Comparison of ENCODE assay signal across 13 cellular contexts in the genomic region with DNA sequence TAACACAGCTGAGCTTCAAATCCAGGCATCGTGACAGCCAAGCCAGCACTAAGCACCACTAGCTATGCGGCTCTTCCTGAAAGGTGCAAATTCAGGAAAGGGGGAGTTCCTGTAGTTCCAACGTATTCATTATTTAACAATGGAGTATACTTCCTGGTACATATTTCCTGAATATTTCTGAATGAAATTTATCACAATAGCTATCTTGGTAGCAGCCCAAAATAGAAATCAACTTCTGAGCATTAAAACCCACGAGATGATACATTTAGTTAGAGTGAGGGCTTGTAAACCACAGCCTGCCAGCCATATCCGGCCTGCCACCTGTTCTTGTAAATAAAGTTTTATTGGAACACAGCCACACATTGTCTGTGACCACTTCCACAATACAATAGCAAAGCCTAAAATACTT.
A peak's percentile ranks its signal among the peaks of the same experiment; 100 is the strongest.
DNase-seq lines count a peak whose midpoint lies in the region; ATAC-seq and TF ChIP-seq lines count a peak whose summit lies in the region.
"Had no signal": no experiment of that assay in that cellular context is flagged by ENCODE, and none has a peak within 500 bp of the region (broad histone marks: within the 10 kb centered on the region; RNA-seq: fewer than 3 reads in every experiment).

No MANE protein-coding gene starts in this region.

- no peaks in the 10 kb centered on the region for H3K4me1 ChIP-seq in prostate gland (replicated peaks)

- no peak overlapping the region for H3K4me3 Mint-ChIP-seq in activated CD8-positive, alpha-beta T cell treated with anti-CD3 and anti-CD28 coated beads for 36 hours
- H3K4me3 Mint-ChIP-seq: memory B cell; T-helper 1 cell treated with Interleukin-12 subunit alpha and Interleukin-12 subunit beta and Interleukin-4 antibody, amounts not matched to agents 30 μg/mL and 1 μg/mL, for 36 hours had no signal

- POLR2A ChIA-PET in activated CD8-positive, alpha-beta T cell treated with anti-CD3 and anti-CD28 coated beads for 36 hours (lab: Charles Lee), result no interaction called here

- no peak overlapping the region for H3K4me3 ChIP-seq in prostate gland
- H3K4me3 ChIP-seq: MG63 had no signal

- H3K36me3 ChIP-seq in prostate gland, result no peaks in the 10 kb centered on the region

- H3K27me3 ChIP-seq in prostate gland (replicated peaks; ENCODE audit: insufficient read depth), result no peaks in the 10 kb centered on the region
- H3K27me3 ChIP-seq: MG63 had no signal

- no peaks in the 10 kb centered on the region for H3K36me3 Mint-ChIP-seq in activated CD8-positive, alpha-beta T cell treated with anti-CD3 and anti-CD28 coated beads for 36 hours (ENCODE audit: low read depth)
- H3K36me3 Mint-ChIP-seq: memory B cell had no signal

- TF ChIP-seq CTCF in activated CD8-positive, alpha-beta T cell treated with anti-CD3 and anti-CD28 coated beads for 36 hours (IDR thresholded peaks at IDR 0.05), result no peak
- no peak for TF ChIP-seq CTCF in prostate gland (IDR thresholded peaks at IDR 0.05)

- TF ChIP-seq POLR2A in prostate gland (IDR thresholded peaks at IDR 0.05), result no peak

- peak; percentile 64 for ATAC-seq in activated CD8-positive, alpha-beta T cell treated with anti-CD3 and anti-CD28 coated beads for 36 hours

- intact Hi-C loops in activated CD8-positive, alpha-beta T cell treated with anti-CD3 and anti-CD28 coated beads for 36 hours (cut with micrococcal nuclease), result no loop called here
- intact Hi-C loops in prostate gland (cut with DNase I), result no loop called here

- no peaks in the 10 kb centered on the region for H3K9me3 ChIP-seq in prostate gland
- H3K9me3 ChIP-seq: MG63 had no signal

- peaks cover 3% of the 10 kb centered on the region for H3K9me3 Mint-ChIP-seq in activated CD8-positive, alpha-beta T cell treated with anti-CD3 and anti-CD28 coated beads for 36 hours
- H3K9me3 Mint-ChIP-seq: T-helper 1 cell treated with Interleukin-12 subunit alpha and Interleukin-12 subunit beta and Interleukin-4 antibody, amounts not matched to agents 30 μg/mL and 1 μg/mL, for 36 hours had no signal

- CTCF ChIA-PET in activated CD8-positive, alpha-beta T cell treated with anti-CD3 and anti-CD28 coated beads for 36 hours (lab: Charles Lee), result interaction anchor here (0.9 kb wide), 1 partner anchor 271 kb away, joined by 3 read pairs; no protein-coding TSS in a partner anchor

- WGBS in prostate gland, result 35% methylated on average over 5 of the region's 5 CpGs

- H3K27ac ChIP-seq in prostate gland, result no peak overlapping the region

- peak; percentile 34 for DNase-seq in activated CD4-positive, alpha-beta T cell treated with anti-CD3 and anti-CD28 coated beads for 48 hours
- DNase-seq in activated CD4-positive, alpha-beta T cell treated with anti-CD3 and anti-CD28 coated beads, Interleukin-2, amount 50 U/mL, for 1 hour, result no peak
- DNase-seq in KG1 (lab: John Stamatoyannopoulos, UW) (peak; percentile 49), myocyte (ENCODE audit: low read depth) (peak; percentile 90), ureter (ENCODE audit: low spot score) (no peak), prostate gland (ENCODE audit: low spot score) (no peak), ecto neural progenitor cell (ENCODE audit: low spot score) (no peak)
- DNase-seq in activated CD8-positive, alpha-beta T cell treated with anti-CD3 and anti-CD28 coated beads for 36 hours, result peak; percentile 56
- DNase-seq: activated gamma-delta T cell, MG63, trophoblast cell had no signal

- peaks cover 2% of the 10 kb centered on the region for H3K27me3 Mint-ChIP-seq in activated CD8-positive, alpha-beta T cell treated with anti-CD3 and anti-CD28 coated beads for 36 hours

- H3K27ac Mint-ChIP-seq in activated CD8-positive, alpha-beta T cell treated with anti-CD3 and anti-CD28 coated beads for 36 hours, result no peak overlapping the region
- H3K27ac Mint-ChIP-seq: memory B cell; T-helper 1 cell treated with Interleukin-12 subunit alpha and Interleukin-12 subunit beta and Interleukin-4 antibody, amounts not matched to agents 30 μg/mL and 1 μg/mL, for 36 hours had no signal

- H3K4me1 Mint-ChIP-seq in activated CD8-positive, alpha-beta T cell treated with anti-CD3 and anti-CD28 coated beads for 36 hours (ENCODE audit: low read depth), result peaks cover 8% of the 10 kb centered on the region

Comparison
In these comparisons a context has a peak if more than half of its experiments do, and no peak if none do; other contexts are left out.
1. DNase-seq: peak in activated CD4-positive, alpha-beta T cell treated with anti-CD3 and anti-CD28 coated beads for 48 hours (single experiment), KG1 (single experiment), activated CD8-positive, alpha-beta T cell treated with anti-CD3 and anti-CD28 coated beads for 36 hours (single experiment) and myocyte (single experiment); none in activated CD4-positive, alpha-beta T cell treated with anti-CD3 and anti-CD28 coated beads, Interleukin-2, amount 50 U/mL, for 1 hour (single experiment), ureter (single experiment), prostate gland (single experiment) and ecto neural progenitor cell (single experiment).